ENCODE assay signal across 9 cellular contexts in genomic region chr11:76787911-76788596, GRCh38. TPM values are rescaled to one million over a fixed set of nuclear protein-coding genes. Genes with fewer than 3 reads are reported as not detected.
A peak's percentile ranks its signal among the peaks of the same experiment; 100 is the strongest.
DNase-seq lines count a peak whose midpoint lies in the region; TF ChIP-seq lines count a peak whose summit lies in the region.
"Had no signal": no experiment of that assay in that cellular context is flagged by ENCODE, and none has a peak within 500 bp of the region (broad histone marks: within the 10 kb centered on the region; RNA-seq: fewer than 3 reads in every experiment).

No MANE protein-coding gene starts in this region.

- DNase-seq in HUDEP-2 (lab: John Stamatoyannopoulos, UW; ENCODE audit: unreplicated experiment in 76 of 76) (peak in 55 of 76 experiments; percentile 11 to 75 (median 38)), hepatocyte (ENCODE audit: low spot score) (peak; percentile 57), suprapubic skin (ENCODE audit: low spot score in 2 of 2) (peak in 1 of 2 donors; percentile 78), GM20000 (ENCODE audit: low spot score) (no peak), T1000 (lab: John Stamatoyannopoulos, UW) (no peak), NCI-H226 (no peak)
- DNase-seq: NCI-H187 treated with DMSO at 0.1 percent for 48 hours, SW 1271 had no signal

- no peak overlapping the region for H3K4me3 Mint-ChIP-seq in brain

- peaks cover 96% of the 10 kb centered on the region for H3K79me2 ChIP-seq in hepatocyte

- H3K4me1 Mint-ChIP-seq in brain: peaks cover 67% of the 10 kb centered on the region

- no peak overlapping the region for H2AFZ ChIP-seq in hepatocyte

- peak overlapping the region in 3 of 5 experiments; percentile 50 to 75 (median 67) for H3K27ac Mint-ChIP-seq in brain

- no peaks in the 10 kb centered on the region for H3K9me3 ChIP-seq in hepatocyte (ENCODE audit: low read depth)
- H3K9me3 ChIP-seq in suprapubic skin: no peaks in the 10 kb centered on the region

- 47% methylated on average over 12 of the region's 12 CpGs for WGBS in hepatocyte (ENCODE audit: low lambda C conversion rate, missing lambda C conversion rate)
- 49% methylated on average over 12 of the region's 12 CpGs for WGBS in suprapubic skin

- H3K4me3 ChIP-seq in hepatocyte (no peak overlapping the region), suprapubic skin (no peak overlapping the region)

- H3K36me3 ChIP-seq in hepatocyte (replicated peaks; ENCODE audit: insufficient read depth, low read depth) (no peaks in the 10 kb centered on the region), suprapubic skin (no peaks in the 10 kb centered on the region)

- H3K9me2 ChIP-seq in hepatocyte (replicated peaks; ENCODE audit: insufficient read depth): no peaks in the 10 kb centered on the region

- peak overlapping the region; percentile 38 for H3K4me2 ChIP-seq in hepatocyte

- TF ChIP-seq EP300 in suprapubic skin (IDR thresholded peaks at IDR 0.05): no peak

- H3K4me1 ChIP-seq in hepatocyte (ENCODE audit: insufficient read depth) (peaks cover 56% of the 10 kb centered on the region), suprapubic skin (peaks cover 97% of the 10 kb centered on the region)

- H3K27ac ChIP-seq in hepatocyte: peak overlapping the region; percentile 87
- peak overlapping the region; percentile 73 for H3K27ac ChIP-seq in suprapubic skin

- H3K27me3 ChIP-seq in hepatocyte (no peaks in the 10 kb centered on the region), suprapubic skin (no peaks in the 10 kb centered on the region)

- H3K27me3 Mint-ChIP-seq in brain: no peaks in the 10 kb centered on the region

- TF ChIP-seq CTCF in brain (conservative IDR thresholded peaks at IDR 0.05) (no peak), hepatocyte (IDR thresholded peaks at IDR 0.05; ENCODE audit: poor library complexity) (no peak), suprapubic skin (IDR thresholded peaks at IDR 0.05) (no peak), GM20000 (IDR thresholded peaks at IDR 0.05; ENCODE audit: extremely low read depth, missing control alignments) (no peak)

- H4K20me1 ChIP-seq in hepatocyte (ENCODE audit: insufficient read depth, poor library complexity, severe bottlenecking): peaks cover 46% of the 10 kb centered on the region

- no peak for TF ChIP-seq POLR2A in suprapubic skin (IDR thresholded peaks at IDR 0.05)

- peaks cover 70% of the 10 kb centered on the region for H3K36me3 Mint-ChIP-seq in brain

- H3K9me3 Mint-ChIP-seq in brain: peaks cover 10 to 31% (median 12%) of the 10 kb centered on the region in 5 experiments

RNA-seq across cellular contexts. Expression of gene TSKU, which starts 4.9 kb away (rescaled TPM):
- polyA plus RNA-seq in brain (ENCODE audit: insufficient read depth, low read depth, low replicate concordance): 3.2 TPM
- total RNA-seq in hepatocyte: 61.9 and 62.9 TPM in 2 replicates
- 73.7 and 81.9 TPM in 2 replicates for polyA plus RNA-seq in hepatocyte
- 100 to 1,000 TPM in 3 of 4 donors, 10 to 100 TPM in 1; 85.5 to 155 (median 128) TPM for total RNA-seq in suprapubic skin

Comparison
In these comparisons a context has a peak if more than half of its experiments do, and no peak if none do; other contexts are left out.
1. DNase-seq: peak in HUDEP-2 (55 of 76) and hepatocyte (single experiment); none in GM20000 (single experiment), T1000 (single experiment) and NCI-H226 (single experiment).